Comparison of ENCODE assay signal across 10 cellular contexts in the genomic region with DNA sequence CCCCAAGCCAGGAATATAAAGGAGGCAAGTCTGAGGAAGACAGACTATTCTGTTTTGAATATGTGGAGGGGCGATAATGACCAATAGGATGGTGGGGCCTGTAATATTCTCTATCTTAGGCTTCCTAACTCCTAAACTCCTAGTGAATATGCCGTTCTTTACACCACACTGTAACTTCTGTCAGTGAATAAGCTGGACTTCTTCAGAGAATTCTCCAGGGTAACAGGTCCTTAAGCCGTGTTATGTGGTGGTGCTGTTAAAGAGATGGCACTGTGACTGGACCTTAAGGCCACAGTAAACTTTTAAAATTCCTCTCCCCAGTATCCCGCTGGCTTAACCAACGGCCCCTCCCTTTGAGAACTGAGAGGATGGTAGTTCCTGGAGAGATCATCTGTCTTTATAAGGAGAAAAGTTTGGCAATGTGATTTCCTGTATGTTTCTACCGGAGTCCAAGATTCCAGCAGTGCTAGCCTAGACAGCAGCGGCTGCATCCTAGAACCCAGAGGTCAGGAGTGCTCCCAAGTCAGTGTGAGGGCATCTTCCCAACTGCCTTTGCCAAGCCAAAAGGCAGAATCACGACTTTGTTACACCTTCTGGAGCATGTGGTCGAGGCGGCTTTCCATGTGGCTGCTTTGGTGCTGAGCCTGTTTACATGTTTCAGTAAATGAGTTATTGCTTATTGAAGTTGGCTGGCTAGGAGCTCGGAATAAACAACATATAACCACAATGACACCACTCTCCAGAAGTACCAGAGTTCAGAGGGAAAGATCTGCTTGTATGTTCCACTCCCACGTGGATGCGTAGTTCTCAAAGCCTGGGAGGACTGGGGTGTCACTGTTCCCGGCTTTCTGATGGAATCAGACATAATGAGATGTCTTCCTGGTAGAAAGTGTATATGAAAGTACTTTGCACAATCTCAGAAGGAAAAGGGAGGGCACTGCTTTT. TPM values are rescaled to one million over a fixed set of nuclear protein-coding genes. Genes with fewer than 3 reads are reported as not detected.
DNase-seq lines count a peak whose midpoint lies in the region; ATAC-seq, FAIRE-seq and TF ChIP-seq lines count a peak whose summit lies in the region.
"Had no signal": no experiment of that assay in that cellular context is flagged by ENCODE, and none has a peak within 500 bp of the region (broad histone marks: within the 10 kb centered on the region; RNA-seq: fewer than 3 reads in every experiment).

No MANE protein-coding gene starts in this region.

- H3K4me1 Mint-ChIP-seq in activated naive CD8-positive, alpha-beta T cell (ENCODE audit: low read depth) = peaks cover 41% of the 10 kb centered on the region
- H3K4me1 Mint-ChIP-seq in activated naive CD8-positive, alpha-beta T cell treated with anti-CD3 and anti-CD28 coated beads, Interleukin-2, amount 50 U/mL, for 24 hours = peaks cover 48% of the 10 kb centered on the region

- H3K27me3 ChIP-seq in H7 (ENCODE audit: control insufficient read depth, insufficient read depth, low read length) = no peaks in the 10 kb centered on the region

- FAIRE-seq in urothelium cell line (lab: Jason Lieb, UNC) = peak; percentile 70
- FAIRE-seq: G401.6 had no signal

- no peak overlapping the region for H3K4me3 ChIP-seq in cardiac fibroblast (replicated peaks in 1 of 2; ENCODE audit: low read depth in 2 of 2, low read length in 2 of 2)
- no peak overlapping the region for H3K4me3 ChIP-seq in H7 (ENCODE audit: insufficient read depth, low read depth, low read length)

- no peaks in the 10 kb centered on the region for H3K27me3 Mint-ChIP-seq in activated naive CD8-positive, alpha-beta T cell
- no peaks in the 10 kb centered on the region for H3K27me3 Mint-ChIP-seq in activated naive CD8-positive, alpha-beta T cell treated with anti-CD3 and anti-CD28 coated beads, Interleukin-2, amount 50 U/mL, for 24 hours

- H3K27ac Mint-ChIP-seq in activated naive CD8-positive, alpha-beta T cell = peak overlapping the region; percentile 64
- H3K27ac Mint-ChIP-seq in activated naive CD8-positive, alpha-beta T cell treated with anti-CD3 and anti-CD28 coated beads, Interleukin-2, amount 50 U/mL, for 24 hours = no peak overlapping the region

- DNase-seq in activated naive CD8-positive, alpha-beta T cell treated with anti-CD3 and anti-CD28 coated beads, Interleukin-2, amount 50 U/mL, for 24 hours = no peak
- DNase-seq in cardiac fibroblast (ENCODE audit: low read depth in 2 of 2) (peak; percentile 84 to 87), mucosa of gallbladder (ENCODE audit: low spot score) (peak; percentile 50), urothelium cell line (ENCODE audit: low spot score) (no peak), H7 (no peak)
- DNase-seq: GOT3 had no signal

- H3K9me3 Mint-ChIP-seq in activated naive CD8-positive, alpha-beta T cell (ENCODE audit: low read depth) = no peaks in the 10 kb centered on the region
- H3K9me3 Mint-ChIP-seq in activated naive CD8-positive, alpha-beta T cell treated with anti-CD3 and anti-CD28 coated beads, Interleukin-2, amount 50 U/mL, for 24 hours = no peaks in the 10 kb centered on the region

- H3K4me3 Mint-ChIP-seq in activated naive CD8-positive, alpha-beta T cell = no peak overlapping the region
- no peak overlapping the region for H3K4me3 Mint-ChIP-seq in activated naive CD8-positive, alpha-beta T cell treated with anti-CD3 and anti-CD28 coated beads, Interleukin-2, amount 50 U/mL, for 24 hours

- TF ChIP-seq CTCF in cardiac fibroblast (IDR thresholded peaks at IDR 0.05; ENCODE audit: low read depth, low read length) = no peak

- ATAC-seq in activated naive CD8-positive, alpha-beta T cell treated with anti-CD3 and anti-CD28 coated beads, Interleukin-2, amount 50 U/mL, for 24 hours = no peak
- ATAC-seq in GM18520 (IDR thresholded peaks at IDR 0.05; ENCODE audit: unreplicated experiment) (no peak), GM18867 (IDR thresholded peaks at IDR 0.05; ENCODE audit: unreplicated experiment) (no peak)

- H3K36me3 ChIP-seq in H7 (replicated peaks; ENCODE audit: control insufficient read depth, insufficient read depth, low read length) = no peaks in the 10 kb centered on the region

- no peaks in the 10 kb centered on the region for H3K36me3 Mint-ChIP-seq in activated naive CD8-positive, alpha-beta T cell
- no peaks in the 10 kb centered on the region for H3K36me3 Mint-ChIP-seq in activated naive CD8-positive, alpha-beta T cell treated with anti-CD3 and anti-CD28 coated beads, Interleukin-2, amount 50 U/mL, for 24 hours (ENCODE audit: low read depth)

RNA-seq across cellular contexts. Expression of a gene that starts 41.0 kb away (rescaled TPM):
- total RNA-seq in mucosa of gallbladder = 8.6 TPM
- 10.2 and 10.6 TPM in 2 replicates for total RNA-seq in H7 (2014; rRNA removed; shearing (Covaris generic))

RNA-seq across cellular contexts. Expression of a gene that starts 41.2 kb away (rescaled TPM):
- total RNA-seq in mucosa of gallbladder = 27.3 TPM
- 14.0 and 17.8 TPM in 2 replicates for total RNA-seq in H7 (2014; rRNA removed; shearing (Covaris generic))

Comparison
In these comparisons a context has a peak if more than half of its experiments do, and no peak if none do; other contexts are left out.
1. DNase-seq: peak in cardiac fibroblast (2 of 2) and mucosa of gallbladder (single experiment); none in activated naive CD8-positive, alpha-beta T cell treated with anti-CD3 and anti-CD28 coated beads, Interleukin-2, amount 50 U/mL, for 24 hours (single experiment), urothelium cell line (single experiment) and H7 (single experiment).